Comparison of ENCODE assay signal across 1 cellular context in the genomic region with DNA sequence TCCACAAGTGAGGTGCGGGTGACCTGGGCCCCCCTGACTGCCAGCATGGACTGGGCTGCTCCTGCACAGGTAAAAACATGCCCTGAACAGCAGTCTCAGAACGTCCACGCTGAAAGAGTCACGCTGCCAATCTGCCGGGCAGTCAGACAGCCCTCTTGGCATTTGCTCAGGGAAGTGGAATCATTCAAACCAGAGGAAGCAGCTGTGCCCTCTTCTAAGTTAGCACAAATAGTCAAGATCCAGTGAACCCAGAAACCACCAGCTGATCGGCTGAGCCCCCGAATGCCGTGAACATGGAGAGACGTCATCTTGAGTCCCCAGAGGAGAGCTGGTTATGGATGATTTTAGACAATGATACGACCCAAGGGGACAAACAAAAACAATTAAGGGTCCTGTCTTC.
TF ChIP-seq lines count a peak whose summit lies in the region.

No MANE protein-coding gene starts in this region.

TF ChIP-seq in SK-N-SH treated with all-trans-retinoic acid at 6 μM for 48 hours, 23 proteins besides CTCF, POLR2A, EP300 and RAD21:
- TF ChIP-seq, protein P1, sequence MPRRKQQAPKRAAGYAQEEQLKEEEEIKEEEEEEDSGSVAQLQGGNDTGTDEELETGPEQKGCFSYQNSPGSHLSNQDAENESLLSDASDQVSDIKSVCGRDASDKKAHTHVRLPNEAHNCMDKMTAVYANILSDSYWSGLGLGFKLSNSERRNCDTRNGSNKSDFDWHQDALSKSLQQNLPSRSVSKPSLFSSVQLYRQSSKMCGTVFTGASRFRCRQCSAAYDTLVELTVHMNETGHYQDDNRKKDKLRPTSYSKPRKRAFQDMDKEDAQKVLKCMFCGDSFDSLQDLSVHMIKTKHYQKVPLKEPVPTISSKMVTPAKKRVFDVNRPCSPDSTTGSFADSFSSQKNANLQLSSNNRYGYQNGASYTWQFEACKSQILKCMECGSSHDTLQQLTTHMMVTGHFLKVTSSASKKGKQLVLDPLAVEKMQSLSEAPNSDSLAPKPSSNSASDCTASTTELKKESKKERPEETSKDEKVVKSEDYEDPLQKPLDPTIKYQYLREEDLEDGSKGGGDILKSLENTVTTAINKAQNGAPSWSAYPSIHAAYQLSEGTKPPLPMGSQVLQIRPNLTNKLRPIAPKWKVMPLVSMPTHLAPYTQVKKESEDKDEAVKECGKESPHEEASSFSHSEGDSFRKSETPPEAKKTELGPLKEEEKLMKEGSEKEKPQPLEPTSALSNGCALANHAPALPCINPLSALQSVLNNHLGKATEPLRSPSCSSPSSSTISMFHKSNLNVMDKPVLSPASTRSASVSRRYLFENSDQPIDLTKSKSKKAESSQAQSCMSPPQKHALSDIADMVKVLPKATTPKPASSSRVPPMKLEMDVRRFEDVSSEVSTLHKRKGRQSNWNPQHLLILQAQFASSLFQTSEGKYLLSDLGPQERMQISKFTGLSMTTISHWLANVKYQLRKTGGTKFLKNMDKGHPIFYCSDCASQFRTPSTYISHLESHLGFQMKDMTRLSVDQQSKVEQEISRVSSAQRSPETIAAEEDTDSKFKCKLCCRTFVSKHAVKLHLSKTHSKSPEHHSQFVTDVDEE (CRISPR knock-in tag; IDR thresholded peaks at IDR 0.05): no peak
- no peak for TF ChIP-seq TCF4 (CRISPR knock-in tag; IDR thresholded peaks at IDR 0.05; ENCODE audit: borderline replicate concordance)
- no peak for TF ChIP-seq OSR1 (CRISPR knock-in tag; IDR thresholded peaks at IDR 0.05)
- TF ChIP-seq GLIS3 (CRISPR knock-in tag; IDR thresholded peaks at IDR 0.05): no peak
- no peak for TF ChIP-seq TOX (CRISPR knock-in tag; IDR thresholded peaks at IDR 0.05; ENCODE audit: borderline replicate concordance)
- no peak for TF ChIP-seq ZFP30 (CRISPR knock-in tag; IDR thresholded peaks at IDR 0.05)
- TF ChIP-seq ARNTL (CRISPR knock-in tag; IDR thresholded peaks at IDR 0.05; ENCODE audit: borderline replicate concordance, low read depth): no peak
- TF ChIP-seq, protein P2, sequence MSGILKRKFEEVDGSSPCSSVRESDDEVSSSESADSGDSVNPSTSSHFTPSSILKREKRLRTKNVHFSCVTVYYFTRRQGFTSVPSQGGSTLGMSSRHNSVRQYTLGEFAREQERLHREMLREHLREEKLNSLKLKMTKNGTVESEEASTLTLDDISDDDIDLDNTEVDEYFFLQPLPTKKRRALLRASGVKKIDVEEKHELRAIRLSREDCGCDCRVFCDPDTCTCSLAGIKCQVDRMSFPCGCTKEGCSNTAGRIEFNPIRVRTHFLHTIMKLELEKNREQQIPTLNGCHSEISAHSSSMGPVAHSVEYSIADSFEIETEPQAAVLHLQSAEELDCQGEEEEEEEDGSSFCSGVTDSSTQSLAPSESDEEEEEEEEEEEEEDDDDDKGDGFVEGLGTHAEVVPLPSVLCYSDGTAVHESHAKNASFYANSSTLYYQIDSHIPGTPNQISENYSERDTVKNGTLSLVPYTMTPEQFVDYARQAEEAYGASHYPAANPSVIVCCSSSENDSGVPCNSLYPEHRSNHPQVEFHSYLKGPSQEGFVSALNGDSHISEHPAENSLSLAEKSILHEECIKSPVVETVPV (CRISPR knock-in tag; IDR thresholded peaks at IDR 0.05): no peak
